8 cellular contexts compared by ENCODE assay signal in genomic region chr10:13717936-13718772, GRCh38.
DNase-seq lines count a peak whose midpoint lies in the region; ATAC-seq and TF ChIP-seq lines count a peak whose summit lies in the region.

No MANE protein-coding gene starts in this region.

- no peak for TF ChIP-seq CTCF in sigmoid colon (IDR thresholded peaks at IDR 0.05)

- intact Hi-C loops in left ventricle myocardium superior (cut with micrococcal nuclease) (no loop called here), sigmoid colon (cut with DNase I) (loop anchor here (5.0 kb wide), 1 partner anchor 59 kb away; no protein-coding TSS in a partner anchor)

- H3K27me3 ChIP-seq in sigmoid colon: no peaks in the 10 kb centered on the region

- no peak overlapping the region for H3K9ac ChIP-seq in SK-N-MC (ENCODE audit: insufficient read length)

- 4 to 14% methylated on average over 26 of the region's 26 CpGs for WGBS in sigmoid colon, 2 donors

- DNase-seq in DMS153 treated with DMSO at 0.1 percent for 48 hours (lab: John Stamatoyannopoulos, UW; ENCODE audit: unreplicated experiment) (peak; percentile 2), SK-N-MC (ENCODE audit: low read depth, low spot score) (no peak), amygdala (lab: John Stamatoyannopoulos, UW) (peak in 34 of 56 donors; percentile 9 to 48 (median 28)), left ventricle myocardium superior (peak; percentile 90), sigmoid colon (peak; percentile 78), cerebellum (ENCODE audit: low spot score) (no peak)

- peaks cover 0 to 19% (median 5%) of the 10 kb centered on the region in 4 donors for H3K4me1 ChIP-seq in sigmoid colon

- no peak for TF ChIP-seq EP300 in sigmoid colon (IDR thresholded peaks at IDR 0.05)

- peak overlapping the region; percentile 72 for H3K4me3 ChIP-seq in SK-N-MC
- H3K4me3 ChIP-seq in sigmoid colon: peak overlapping the region in 3 of 4 donors; percentile 30 to 39 (median 35)

- TF ChIP-seq POLR2A in sigmoid colon (IDR thresholded peaks at IDR 0.05): no peak

- H3K27ac ChIP-seq in SK-N-MC (peak overlapping the region; percentile 25; the same call in 1 of the 2 replicates), sigmoid colon (peak overlapping the region; percentile 52 to 79 (median 70))

- no peaks in the 10 kb centered on the region for H3K9me3 ChIP-seq in SK-N-MC (ENCODE audit: low read depth, low read length)
- no peaks in the 10 kb centered on the region for H3K9me3 ChIP-seq in sigmoid colon

- ATAC-seq in HG03196 (IDR thresholded peaks at IDR 0.05; ENCODE audit: unreplicated experiment) (peak; percentile 36), left ventricle myocardium superior (peak; percentile 86), GM18519 (IDR thresholded peaks at IDR 0.05; ENCODE audit: low FRiP score, unreplicated experiment) (no peak)

- no peaks in the 10 kb centered on the region for H3K36me3 ChIP-seq in SK-N-MC (ENCODE audit: insufficient read depth, low read length)
- H3K36me3 ChIP-seq in sigmoid colon: no peaks in the 10 kb centered on the region

Comparison
In these comparisons a context has a peak if more than half of its experiments do, and no peak if none do; other contexts are left out.
1. DNase-seq: peak in DMS153 treated with DMSO at 0.1 percent for 48 hours (single experiment), amygdala (34 of 56), left ventricle myocardium superior (single experiment) and sigmoid colon (single experiment); none in SK-N-MC (single experiment) and cerebellum (single experiment).